Comparison of ENCODE assay signal across 9 cellular contexts in the genomic region with DNA sequence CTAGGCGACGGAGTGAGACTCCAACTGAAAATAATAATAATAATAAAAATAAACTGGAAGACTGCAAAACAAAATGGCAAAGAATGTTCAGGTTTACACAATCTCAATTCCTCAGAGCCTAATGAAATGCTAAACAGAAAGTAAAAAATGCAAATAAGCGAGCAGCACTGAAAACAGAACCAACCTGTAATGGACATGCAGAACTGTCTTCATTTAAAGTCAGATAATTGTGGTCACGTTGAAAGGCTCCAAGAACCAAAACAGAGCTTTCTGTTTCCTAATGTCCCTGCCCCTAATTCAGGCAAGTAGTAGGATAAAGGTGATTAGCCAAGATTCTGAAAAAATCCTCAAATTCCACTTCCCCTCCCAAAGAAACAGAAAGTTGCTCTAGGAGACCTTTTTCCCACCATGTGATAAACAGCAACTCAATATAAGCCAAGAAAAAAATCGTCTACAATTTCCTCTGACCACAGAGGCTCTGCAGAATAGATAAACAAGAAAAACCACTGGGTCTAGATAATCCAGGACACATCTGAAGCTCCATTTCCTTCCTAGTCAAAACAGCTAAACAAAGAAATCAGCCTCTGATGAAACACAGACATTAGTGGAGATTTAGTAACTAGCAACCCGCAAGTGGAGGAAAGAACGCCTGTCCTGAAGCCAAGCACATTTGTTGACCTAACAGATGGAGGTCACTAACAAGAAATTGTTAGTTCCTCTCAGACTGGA. TPM values are rescaled to one million over a fixed set of nuclear protein-coding genes. Genes with fewer than 3 reads are reported as not detected.
DNase-seq lines count a peak whose midpoint lies in the region; ATAC-seq, FAIRE-seq and TF ChIP-seq lines count a peak whose summit lies in the region.
"Had no signal": no experiment of that assay in that cellular context is flagged by ENCODE, and none has a peak within 500 bp of the region (broad histone marks: within the 10 kb centered on the region; RNA-seq: fewer than 3 reads in every experiment).

No MANE protein-coding gene starts in this region.

- H3K27me3 ChIP-seq in left lung (no peaks in the 10 kb centered on the region), uterus (no peaks in the 10 kb centered on the region)

- H3K36me3 ChIP-seq in left lung = no peaks in the 10 kb centered on the region
- no peaks in the 10 kb centered on the region for H3K36me3 ChIP-seq in uterus

- no peaks in the 10 kb centered on the region for H3K9me3 ChIP-seq in left lung
- no peaks in the 10 kb centered on the region for H3K9me3 ChIP-seq in uterus

- peak; percentile 71 for FAIRE-seq in GM18507 (lab: Jason Lieb, UNC)

- CTCF ChIA-PET in activated CD4-positive, alpha-beta memory T cell treated with anti-CD3 and anti-CD28 coated beads, Interleukin-2, amount 10 ng/mL, durations not matched to agents 7 days and 5 days (lab: Charles Lee) = no interaction called here

- H3K27me3 Mint-ChIP-seq in activated CD4-positive, alpha-beta memory T cell treated with anti-CD3 and anti-CD28 coated beads, Interleukin-2, amount 10 ng/mL, durations not matched to agents 7 days and 5 days = no peaks in the 10 kb centered on the region

- H3K4me3 Mint-ChIP-seq in activated CD4-positive, alpha-beta memory T cell treated with anti-CD3 and anti-CD28 coated beads, Interleukin-2, amount 10 ng/mL, durations not matched to agents 7 days and 5 days = peak overlapping the region; percentile 83

- H3K4me3 ChIP-seq in left lung = peak overlapping the region in 1 of 2 donors; percentile 66
- peak overlapping the region; percentile 10 to 11 for H3K4me3 ChIP-seq in uterus

- DNase-seq in A172 (ENCODE audit: low spot score) = peak; percentile 28
- DNase-seq in GM18507 (ENCODE audit: extremely low spot score, insufficient read length, low read depth) = no peak
- no peak for DNase-seq in activated CD4-positive, alpha-beta memory T cell treated with anti-CD3 and anti-CD28 coated beads, Interleukin-2, amount 10 ng/mL, durations not matched to agents 7 days and 5 days
- DNase-seq in left lung = no peak
- peak; percentile 25 to 29 for DNase-seq in uterus
- DNase-seq in DMS153 (lab: John Stamatoyannopoulos, UW) = no peak

- POLR2A ChIA-PET in activated CD4-positive, alpha-beta memory T cell treated with anti-CD3 and anti-CD28 coated beads, Interleukin-2, amount 10 ng/mL, durations not matched to agents 7 days and 5 days (lab: Charles Lee) = interaction anchor here (0.7 to 1.7 kb wide), 5 partner anchors 10 to 165 kb away, joined by 3 to 8 read pairs (median 5); a partner anchor contains a TSS

- intact Hi-C loops in left lung (cut with DNase I) = no loop called here
- intact Hi-C loops in uterus (cut with DNase I; ENCODE audit: low total_unique reads) = no loop called here

- peaks cover 5 to 76% of the 10 kb centered on the region in 2 donors for H3K4me1 ChIP-seq in left lung
- H3K4me1 ChIP-seq in uterus = no peaks in the 10 kb centered on the region

- H3K27ac Mint-ChIP-seq in activated CD4-positive, alpha-beta memory T cell treated with anti-CD3 and anti-CD28 coated beads, Interleukin-2, amount 10 ng/mL, durations not matched to agents 7 days and 5 days = peak overlapping the region; percentile 79

- ATAC-seq in HG03442 (IDR thresholded peaks at IDR 0.05; ENCODE audit: unreplicated experiment) (peak; percentile 20), left lung (no peak), HG03439 (IDR thresholded peaks at IDR 0.05; ENCODE audit: unreplicated experiment) (no peak)

- peaks cover 29% of the 10 kb centered on the region for H3K4me1 Mint-ChIP-seq in activated CD4-positive, alpha-beta memory T cell treated with anti-CD3 and anti-CD28 coated beads, Interleukin-2, amount 10 ng/mL, durations not matched to agents 7 days and 5 days

- no peaks in the 10 kb centered on the region for H3K9me3 Mint-ChIP-seq in activated CD4-positive, alpha-beta memory T cell treated with anti-CD3 and anti-CD28 coated beads, Interleukin-2, amount 10 ng/mL, durations not matched to agents 7 days and 5 days

- no peak for TF ChIP-seq CTCF in left lung (IDR thresholded peaks at IDR 0.05)
- no peak for TF ChIP-seq CTCF in uterus (IDR thresholded peaks at IDR 0.05)

- peaks cover 9% of the 10 kb centered on the region for H3K36me3 Mint-ChIP-seq in activated CD4-positive, alpha-beta memory T cell treated with anti-CD3 and anti-CD28 coated beads, Interleukin-2, amount 10 ng/mL, durations not matched to agents 7 days and 5 days (ENCODE audit: low read depth)

- no peak for TF ChIP-seq POLR2A in uterus (IDR thresholded peaks at IDR 0.05)

- H3K27ac ChIP-seq in left lung (peak overlapping the region; percentile 61 to 95), uterus (peak overlapping the region; percentile 66 to 90)
- H3K27ac ChIP-seq: epithelial cell of prostate had no signal

RNA-seq across cellular contexts. Expression of a gene that starts 3.0 kb away (rescaled TPM):
- total RNA-seq in A172 (2014; rRNA removed; shearing (Covaris generic)) = 31.8 and 43.4 TPM in 2 replicates
- total RNA-seq in activated CD4-positive, alpha-beta memory T cell treated with anti-CD3 and anti-CD28 coated beads, Interleukin-2, amount 10 ng/mL, durations not matched to agents 7 days and 5 days = 10 to 100 TPM; 66.3 to 66.9 TPM
- total RNA-seq in left lung = 10 to 100 TPM; 22.2 to 22.3 TPM
- 10 to 100 TPM in 3 of 4 donors, 1 to 10 TPM in 1; 8.7 to 73.7 (median 25.8) TPM for total RNA-seq in uterus

Comparison
In these comparisons a context has a peak if more than half of its experiments do, and no peak if none do; other contexts are left out.
1. DNase-seq: peak in A172 (single experiment) and uterus (2 of 2); none in GM18507 (single experiment), activated CD4-positive, alpha-beta memory T cell treated with anti-CD3 and anti-CD28 coated beads, Interleukin-2, amount 10 ng/mL, durations not matched to agents 7 days and 5 days (single experiment), left lung (0 of 2) and DMS153 (single experiment).